In the genomic region with DNA sequence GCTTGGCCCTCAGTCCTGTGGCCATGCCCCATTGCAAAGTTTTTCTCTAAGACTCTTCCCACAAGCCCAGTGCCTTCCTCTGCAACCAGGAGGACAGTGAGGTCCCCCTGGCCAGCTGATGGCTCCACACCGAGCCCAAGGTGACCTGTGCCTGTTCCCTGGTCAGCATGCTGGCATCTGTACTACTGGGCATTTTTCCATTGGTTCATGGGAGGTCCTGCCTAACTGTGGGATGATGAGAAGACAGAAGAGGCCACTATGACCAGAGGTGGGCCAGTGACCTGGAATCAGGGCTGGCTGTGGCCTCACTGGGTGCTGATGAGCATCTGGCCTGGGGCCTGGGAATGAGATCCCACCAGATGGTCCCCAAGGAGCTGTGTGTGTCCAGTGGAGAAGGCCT, we compare ENCODE assay signal across 20 cellular contexts. TPM values are rescaled to one million over a fixed set of nuclear protein-coding genes. Genes with fewer than 3 reads are reported as not detected.
DNase-seq lines count a peak whose midpoint lies in the region; ATAC-seq and TF ChIP-seq lines count a peak whose summit lies in the region.
"Had no signal": no experiment of that assay in that cellular context is flagged by ENCODE, and none has a peak within 500 bp of the region (broad histone marks: within the 10 kb centered on the region; RNA-seq: fewer than 3 reads in every experiment).

No MANE protein-coding gene starts in this region.

- DNase-seq in left ventricle myocardium inferior (no peak), Right ventricle myocardium inferior (ENCODE audit: missing footprints) (no peak), osteoblast (ENCODE audit: insufficient read length, low spot score, missing footprints) (peak; percentile 66), vagina (ENCODE audit: extremely low spot score in 2 of 2) (no peak), ecto neural progenitor cell (ENCODE audit: low spot score) (no peak), SW480 (ENCODE audit: low spot score) (no peak)
- DNase-seq in stimulated activated CD4-positive, alpha-beta T cell treated with anti-CD3 and anti-CD28 coated beads, Interleukin-4, amount 100 ng/mL, for 24 hours = no peak
- DNase-seq: activated CD8-positive, alpha-beta memory T cell treated with anti-CD3 and anti-CD28 coated beads for 24 hours; activated gamma-delta T cell; HCEC 1CT; kidney; MV-4-11; naive B cell; NCI-H526; stimulated activated CD4-positive, alpha-beta T cell treated with anti-CD3 and anti-CD28 coated beads, Interleukin-2, amount 100 ng/mL, for 24 hours; SW 1271 had no signal

- peak overlapping the region; percentile 67 for H3K27ac ChIP-seq in left ventricle myocardium inferior (replicated peaks)
- no peak overlapping the region for H3K27ac ChIP-seq in osteoblast (ENCODE audit: low read depth, low read length)
- H3K27ac ChIP-seq in vagina = peak overlapping the region; percentile 86

- H3K36me3 ChIP-seq in left ventricle myocardium inferior (no peaks in the 10 kb centered on the region), osteoblast (ENCODE audit: insufficient read depth, low read length) (no peaks in the 10 kb centered on the region), vagina (no peaks in the 10 kb centered on the region)
- H3K36me3 ChIP-seq: heart left ventricle had no signal

- TF ChIP-seq POLR2A in vagina (IDR thresholded peaks at IDR 0.05) = no peak

- TF ChIP-seq CTCF in left ventricle myocardium inferior (IDR thresholded peaks at IDR 0.05; ENCODE audit: borderline replicate concordance) = no peak
- TF ChIP-seq CTCF in osteoblast (IDR thresholded peaks at IDR 0.05; ENCODE audit: extremely low read depth, low read depth, low read length) = no peak
- TF ChIP-seq CTCF in vagina (IDR thresholded peaks at IDR 0.05) = no peak

- H3K36me3 Mint-ChIP-seq in dendritic cell treated with granulocyte-macrophage colony-stimulating factor and Interleukin-4, amounts not matched to agents 40 ng/mL and 50 ng/mL, for 4 days (ENCODE audit: low read depth) = no peaks in the 10 kb centered on the region

- intact Hi-C loops in left ventricle myocardium inferior (cut with micrococcal nuclease) (no loop called here), Right ventricle myocardium inferior (cut with DNase I) (loop anchor here (5.0 kb wide), 1 partner anchor 98 kb away; no protein-coding TSS in a partner anchor), vagina (cut with DNase I) (no loop called here)
- intact Hi-C loops in dendritic cell treated with granulocyte-macrophage colony-stimulating factor and Interleukin-4, amounts not matched to agents 40 ng/mL and 50 ng/mL, for 4 days (cut with micrococcal nuclease) = no loop called here

- peaks cover 36% of the 10 kb centered on the region for H3K4me1 ChIP-seq in left ventricle myocardium inferior
- H3K4me1 ChIP-seq in osteoblast (ENCODE audit: insufficient read depth, low read length) = peaks cover 45% of the 10 kb centered on the region
- H3K4me1 ChIP-seq in vagina = peaks cover 47% of the 10 kb centered on the region

- H3K79me2 ChIP-seq in osteoblast (ENCODE audit: insufficient read depth, low read length) = no peaks in the 10 kb centered on the region

- H3K4me2 ChIP-seq in osteoblast (ENCODE audit: insufficient read depth, low read length) = no peak overlapping the region

- H3K4me3 Mint-ChIP-seq in dendritic cell treated with granulocyte-macrophage colony-stimulating factor and Interleukin-4, amounts not matched to agents 40 ng/mL and 50 ng/mL, for 4 days = no peak overlapping the region

- H4K20me1 ChIP-seq in osteoblast (ENCODE audit: insufficient read depth, low read length) = no peaks in the 10 kb centered on the region

- H3K27me3 Mint-ChIP-seq in dendritic cell treated with granulocyte-macrophage colony-stimulating factor and Interleukin-4, amounts not matched to agents 40 ng/mL and 50 ng/mL, for 4 days = no peaks in the 10 kb centered on the region
- H3K27me3 Mint-ChIP-seq: naive B cell had no signal

- H3K27me3 ChIP-seq in left ventricle myocardium inferior (ENCODE audit: low read depth) (no peaks in the 10 kb centered on the region), osteoblast (ENCODE audit: insufficient read depth, low read length) (no peaks in the 10 kb centered on the region), vagina (no peaks in the 10 kb centered on the region)
- H3K27me3 ChIP-seq: dorsolateral prefrontal cortex, heart left ventricle had no signal

- no peak for ATAC-seq in Right ventricle myocardium inferior

- peaks cover 15% of the 10 kb centered on the region for H3K4me1 Mint-ChIP-seq in dendritic cell treated with granulocyte-macrophage colony-stimulating factor and Interleukin-4, amounts not matched to agents 40 ng/mL and 50 ng/mL, for 4 days (ENCODE audit: low read depth)
- H3K4me1 Mint-ChIP-seq: naive B cell had no signal

- H3K9me3 ChIP-seq in left ventricle myocardium inferior (replicated peaks) (peaks cover 34% of the 10 kb centered on the region), osteoblast (ENCODE audit: low read depth, low read length) (no peaks in the 10 kb centered on the region), vagina (peaks cover 4% of the 10 kb centered on the region)

- H2AFZ ChIP-seq in osteoblast (ENCODE audit: low read length) = no peak overlapping the region

- H3K27ac Mint-ChIP-seq in dendritic cell treated with granulocyte-macrophage colony-stimulating factor and Interleukin-4, amounts not matched to agents 40 ng/mL and 50 ng/mL, for 4 days = peak overlapping the region; percentile 45

- H3K9me3 Mint-ChIP-seq in dendritic cell treated with granulocyte-macrophage colony-stimulating factor and Interleukin-4, amounts not matched to agents 40 ng/mL and 50 ng/mL, for 4 days = peaks cover 17% of the 10 kb centered on the region

- H3K4me3 ChIP-seq in left ventricle myocardium inferior (no peak overlapping the region), osteoblast (ENCODE audit: insufficient read depth, low read length) (no peak overlapping the region), vagina (no peak overlapping the region)
- H3K4me3 ChIP-seq: dorsolateral prefrontal cortex, heart left ventricle had no signal

RNA-seq across cellular contexts. Expression of a gene that starts 20.2 kb away (rescaled TPM):
- not detected for total RNA-seq in left ventricle myocardium inferior
- not detected for total RNA-seq in Right ventricle myocardium inferior
- total RNA-seq in osteoblast = not detected in 2 replicates
- 50.6 TPM for total RNA-seq in vagina
- total RNA-seq: heart left ventricle, kidney, renal cortical epithelial cell had no signal

RNA-seq across cellular contexts. Expression of a gene that starts 45.6 kb away (rescaled TPM):
- not detected for total RNA-seq in left ventricle myocardium inferior
- not detected for total RNA-seq in Right ventricle myocardium inferior
- not detected in 2 replicates for total RNA-seq in osteoblast
- total RNA-seq in vagina = 102 TPM
- total RNA-seq: dorsolateral prefrontal cortex, heart left ventricle, kidney, renal cortical epithelial cell had no signal

Comparison
In these comparisons a context has a peak if more than half of its experiments do, and no peak if none do; other contexts are left out.
1. RNA of a gene that starts 20.2 kb away (total RNA-seq): 50.6 TPM in vagina (single experiment); not detected in left ventricle myocardium inferior (single experiment), not detected in Right ventricle myocardium inferior (single experiment) and not detected in osteoblast; every median in the first group is over 10 times any median in the second.
2. RNA of a gene that starts 45.6 kb away (total RNA-seq): 102 TPM in vagina (single experiment); not detected in left ventricle myocardium inferior (single experiment), not detected in Right ventricle myocardium inferior (single experiment) and not detected in osteoblast; every median in the first group is over 100 times any median in the second.